Comparison of ENCODE assay signal across 17 cellular contexts in genomic region chr6:9308284-9308683, GRCh38.
DNase-seq lines count a peak whose midpoint lies in the region; ATAC-seq and TF ChIP-seq lines count a peak whose summit lies in the region.
"Had no signal": no experiment of that assay in that cellular context is flagged by ENCODE, and none has a peak within 500 bp of the region (broad histone marks: within the 10 kb centered on the region; RNA-seq: fewer than 3 reads in every experiment).

No MANE protein-coding gene starts in this region.

- ATAC-seq in left lung (peak; percentile 44), upper lobe of right lung (peak; percentile 43), Right ventricle myocardium superior (ENCODE audit: poor library complexity) (no peak)
- ATAC-seq: K562 had no signal

- H3K4me3 ChIP-seq in epithelial cell of esophagus (ENCODE audit: low read length): no peak overlapping the region
- H3K4me3 ChIP-seq in left lung: no peak overlapping the region
- no peak overlapping the region for H3K4me3 ChIP-seq in upper lobe of right lung
- no peak overlapping the region for H3K4me3 ChIP-seq in uterus
- H3K4me3 ChIP-seq: BLaER1 treated with 17β-estradiol and CSF1 and Interleukin-3, amounts not matched to agents 10 nM and 100 nM; K562; SJCRH30 had no signal

- H3K9me3 ChIP-seq in left lung (no peaks in the 10 kb centered on the region), upper lobe of right lung (no peaks in the 10 kb centered on the region), uterus (no peaks in the 10 kb centered on the region)
- H3K9me3 ChIP-seq: BLaER1 treated with 17β-estradiol and CSF1 and Interleukin-3, amounts not matched to agents 10 nM and 100 nM; SJCRH30 had no signal

- TF ChIP-seq CTCF in epithelial cell of esophagus (IDR thresholded peaks at IDR 0.05; ENCODE audit: insufficient read depth, low read depth, low read length, missing control alignments): no peak
- TF ChIP-seq CTCF in left lung (IDR thresholded peaks at IDR 0.05): no peak
- no peak for TF ChIP-seq CTCF in upper lobe of right lung (IDR thresholded peaks at IDR 0.05)
- TF ChIP-seq CTCF in uterus (IDR thresholded peaks at IDR 0.05): no peak

- H3K4me1 ChIP-seq in left lung (no peaks in the 10 kb centered on the region), upper lobe of right lung (no peaks in the 10 kb centered on the region), uterus (no peaks in the 10 kb centered on the region)
- H3K4me1 ChIP-seq: BLaER1 treated with 17β-estradiol and CSF1 and Interleukin-3, amounts not matched to agents 10 nM and 100 nM; SJCRH30 had no signal

- H3K36me3 ChIP-seq in left lung (no peaks in the 10 kb centered on the region), upper lobe of right lung (no peaks in the 10 kb centered on the region), uterus (no peaks in the 10 kb centered on the region)
- H3K36me3 ChIP-seq: BLaER1 treated with 17β-estradiol and CSF1 and Interleukin-3, amounts not matched to agents 10 nM and 100 nM; SJCRH30 had no signal

- DNase-seq in NCI-H146 (lab: John Stamatoyannopoulos, UW): peak; percentile 11
- peak; percentile 20 for DNase-seq in epithelial cell of esophagus (ENCODE audit: low read depth)
- DNase-seq in left lung: no peak
- DNase-seq in upper lobe of right lung: no peak
- DNase-seq in uterus: no peak
- DNase-seq in Right ventricle myocardium superior: no peak
- no peak for DNase-seq in activated CD8-positive, alpha-beta memory T cell treated with anti-CD3 and anti-CD28 coated beads, Interleukin-2, amount 50 U/mL, for 48 hours
- DNase-seq: CD8-positive, alpha-beta memory T cell; DMS79; HFFc6; NCI-H1092 treated with DMSO at 0.1 percent for 48 hours; NCI-H1694 treated with DMSO at 0.1 percent for 48 hours; NCI-H510A treated with DMSO at 0.1 percent for 48 hours; RPMI8226; SJCRH30 had no signal

- intact Hi-C loops in left lung (cut with DNase I): no loop called here
- intact Hi-C loops in upper lobe of right lung (cut with DNase I): no loop called here
- intact Hi-C loops in uterus (cut with DNase I; ENCODE audit: low total_unique reads): no loop called here
- intact Hi-C loops in Right ventricle myocardium superior (cut with DNase I): no loop called here

- no peak for TF ChIP-seq POLR2A in uterus (IDR thresholded peaks at IDR 0.05)

- no peak overlapping the region for H3K27ac ChIP-seq in left lung
- H3K27ac ChIP-seq in upper lobe of right lung: no peak overlapping the region
- H3K27ac ChIP-seq in uterus: no peak overlapping the region
- H3K27ac ChIP-seq: BLaER1 treated with 17β-estradiol and CSF1 and Interleukin-3, amounts not matched to agents 10 nM and 100 nM; SJCRH30 had no signal

- H3K27me3 ChIP-seq in left lung (no peaks in the 10 kb centered on the region), upper lobe of right lung (no peaks in the 10 kb centered on the region), uterus (no peaks in the 10 kb centered on the region)
- H3K27me3 ChIP-seq: BLaER1 treated with 17β-estradiol and CSF1 and Interleukin-3, amounts not matched to agents 10 nM and 100 nM; SJCRH30 had no signal

Comparison
In these comparisons a context has a peak if more than half of its experiments do, and no peak if none do; other contexts are left out.
1. DNase-seq: peak in NCI-H146 (single experiment) and epithelial cell of esophagus (single experiment); none in left lung (0 of 2), upper lobe of right lung (single experiment), uterus (0 of 2), Right ventricle myocardium superior (single experiment) and activated CD8-positive, alpha-beta memory T cell treated with anti-CD3 and anti-CD28 coated beads, Interleukin-2, amount 50 U/mL, for 48 hours (single experiment).